In the genomic region with DNA sequence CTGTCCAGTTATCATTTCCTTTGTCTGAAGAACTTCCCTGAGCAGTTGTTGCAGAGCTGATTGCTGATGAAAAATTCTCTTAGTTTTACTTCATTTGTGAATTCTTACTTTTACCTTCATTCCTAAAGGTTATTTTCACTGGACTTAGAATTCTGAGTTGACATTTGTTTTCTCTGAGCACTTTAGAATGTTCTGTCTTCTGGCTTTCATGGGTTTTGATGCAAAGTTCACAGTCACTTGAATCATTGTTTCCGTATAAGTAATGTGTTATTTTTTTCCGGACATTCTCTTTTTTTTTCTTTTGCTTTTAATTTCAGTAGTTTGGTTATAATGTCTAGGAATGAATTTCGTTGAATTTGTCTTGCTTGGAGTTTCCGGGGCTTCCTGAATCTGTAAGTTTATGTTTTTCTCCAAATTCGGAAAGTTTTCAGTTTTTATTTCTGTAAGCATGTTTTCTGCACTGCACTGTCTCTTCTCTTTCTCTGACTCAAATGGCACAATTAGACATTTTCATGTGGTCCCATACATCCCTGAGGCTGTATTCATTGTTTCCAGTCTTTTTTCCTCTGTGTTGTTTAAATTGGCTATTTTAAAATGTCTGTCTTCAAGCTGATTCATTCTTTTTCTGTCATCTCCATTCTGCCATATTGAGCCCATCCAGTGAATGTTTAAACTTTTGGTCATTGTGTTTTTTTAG, we compare ENCODE assay signal across 22 cellular contexts.
"Had no signal": no experiment of that assay in that cellular context is flagged by ENCODE, and none has a peak within 500 bp of the region (broad histone marks: within the 10 kb centered on the region; RNA-seq: fewer than 3 reads in every experiment).

No MANE protein-coding gene starts in this region.

- ATAC-seq: heart left ventricle, pancreas, psoas muscle had no signal

- H3K27ac Mint-ChIP-seq: dendritic cell treated with granulocyte-macrophage colony-stimulating factor and Interleukin-4, amounts not matched to agents 40 ng/mL and 50 ng/mL, for 4 days; memory B cell; nephron had no signal

- H3K9me3 Mint-ChIP-seq: dendritic cell treated with granulocyte-macrophage colony-stimulating factor and Interleukin-4, amounts not matched to agents 40 ng/mL and 50 ng/mL, for 4 days; memory B cell had no signal

- DNase-seq: activated CD4-positive, alpha-beta T cell treated with anti-CD3 and anti-CD28 coated beads for 48 hours; activated CD4-positive, CD25-positive, alpha-beta regulatory T cell; activated gamma-delta T cell treated with Interleukin-2 at 50 U/mL for 16 hours; adrenal gland; brain microvascular endothelial cell; caudate nucleus; effector CD4-positive, alpha-beta T cell; heart left ventricle; pancreas; psoas muscle; SIG-M5; SK-N-SH; spleen; stimulated activated CD4-positive, alpha-beta T cell treated with anti-CD3 and anti-CD28 coated beads, Interleukin-4, amount 100 ng/mL, for 1 hour; stomach had no signal

- H3K9me3 ChIP-seq: adrenal gland, ascending aorta, heart left ventricle, pancreas, psoas muscle, right atrium auricular region, SK-N-SH, stomach, suprapubic skin, tibial nerve had no signal

- H3K36me3 Mint-ChIP-seq: memory B cell had no signal

- H3K4me1 Mint-ChIP-seq: nephron had no signal

- H3K4me3 Mint-ChIP-seq: dendritic cell treated with granulocyte-macrophage colony-stimulating factor and Interleukin-4, amounts not matched to agents 40 ng/mL and 50 ng/mL, for 4 days; memory B cell; nephron had no signal
